In genomic region chr17:43733956-43734355, GRCh38 we compare ENCODE assay signal across 23 cellular contexts. TPM values are rescaled to one million over a fixed set of nuclear protein-coding genes. Genes with fewer than 3 reads are reported as not detected.
"Had no signal": no experiment of that assay in that cellular context is flagged by ENCODE, and none has a peak within 500 bp of the region (broad histone marks: within the 10 kb centered on the region; RNA-seq: fewer than 3 reads in every experiment).

No MANE protein-coding gene starts in this region.

- H3K9me3 ChIP-seq: gastrocnemius medialis, heart left ventricle, tibial nerve had no signal

- H3K79me2 ChIP-seq: parathyroid adenoma had no signal

- H3K4me1 ChIP-seq: gastrocnemius medialis, parathyroid adenoma, tibial nerve had no signal

- DNase-seq: activated CD4-positive, alpha-beta T cell treated with anti-CD3 and anti-CD28 coated beads, Interleukin-2, amount 50 U/mL, for 1 hour; activated CD8-positive, alpha-beta memory T cell treated with anti-CD3 and anti-CD28 coated beads for 24 hours; activated naive CD4-positive, alpha-beta T cell; cerebellar nuclear complex; effector CD8-positive, alpha-beta T cell; gastrocnemius medialis; heart left ventricle; left cardiac atrium; naive thymus-derived CD4-positive, alpha-beta T cell; stimulated activated CD4-positive, alpha-beta T cell treated with anti-CD3 and anti-CD28 coated beads, Interleukin-4, amount 100 ng/mL, for 4 hours; stimulated activated CD8-positive, alpha-beta memory T cell treated with anti-CD3 and anti-CD28 coated beads, Interleukin-4, amount 100 ng/mL, for 48 hours; stimulated activated naive CD4-positive, alpha-beta T cell treated with Interleukin-2 at 50 U/mL for 16 hours; substantia nigra; SW 1271 had no signal

- H3K27ac ChIP-seq: gastrocnemius medialis, heart left ventricle, parathyroid adenoma had no signal

- H2AFZ ChIP-seq: parathyroid adenoma had no signal

- H3K27me3 ChIP-seq: gastrocnemius medialis, tibial nerve had no signal

- H3K4me3 ChIP-seq: gastrocnemius medialis, heart left ventricle, smooth muscle cell, tibial nerve had no signal

- H3K36me3 ChIP-seq: gastrocnemius medialis, heart left ventricle, tibial nerve had no signal

- ATAC-seq: activated CD4-positive, CD25-positive, alpha-beta regulatory T cell treated with anti-CD3 and anti-CD28 coated beads, Interleukin-2, amount 50 U/mL, for 24 hours; gastrocnemius medialis; naive thymus-derived CD4-positive, alpha-beta T cell had no signal

- H3K4me2 ChIP-seq: smooth muscle cell had no signal

RNA-seq across cellular contexts. Expression of gene SOST, which starts 24.6 kb away (rescaled TPM):
- total RNA-seq: activated T-helper 1 cell treated with anti-CD3 and anti-CD28 coated beads, Interleukin-12 subunit alpha, Interleukin-12 subunit beta, Interleukin-2, Interleukin-4 antibody, amounts not matched to agents 30 ng/mL and 10 ng/mL and 1 ng/mL, durations not matched to agents 14 hours and 24 hours and 36 hours; gastrocnemius medialis; heart left ventricle; left cardiac atrium; mammary epithelial cell; mononuclear cell; naive thymus-derived CD4-positive, alpha-beta T cell; renal cortical epithelial cell; smooth muscle cell; T-helper 2 cell treated with Interferon-gamma antibody and Interleukin-4, amounts not matched to agents 100 ng/mL and 5 ng/mL, for 36 hours; tibial nerve had no signal

RNA-seq across cellular contexts. Expression of gene CFAP97D1, which starts 46.3 kb away (rescaled TPM):
- total RNA-seq: activated T-helper 1 cell treated with anti-CD3 and anti-CD28 coated beads, Interleukin-12 subunit alpha, Interleukin-12 subunit beta, Interleukin-2, Interleukin-4 antibody, amounts not matched to agents 30 ng/mL and 10 ng/mL and 1 ng/mL, durations not matched to agents 14 hours and 24 hours and 36 hours; gastrocnemius medialis; left cardiac atrium; mononuclear cell; naive thymus-derived CD4-positive, alpha-beta T cell; T-helper 2 cell treated with Interferon-gamma antibody and Interleukin-4, amounts not matched to agents 100 ng/mL and 5 ng/mL, for 36 hours had no signal
